Comparison of ENCODE assay signal across 8 cellular contexts in the genomic region with DNA sequence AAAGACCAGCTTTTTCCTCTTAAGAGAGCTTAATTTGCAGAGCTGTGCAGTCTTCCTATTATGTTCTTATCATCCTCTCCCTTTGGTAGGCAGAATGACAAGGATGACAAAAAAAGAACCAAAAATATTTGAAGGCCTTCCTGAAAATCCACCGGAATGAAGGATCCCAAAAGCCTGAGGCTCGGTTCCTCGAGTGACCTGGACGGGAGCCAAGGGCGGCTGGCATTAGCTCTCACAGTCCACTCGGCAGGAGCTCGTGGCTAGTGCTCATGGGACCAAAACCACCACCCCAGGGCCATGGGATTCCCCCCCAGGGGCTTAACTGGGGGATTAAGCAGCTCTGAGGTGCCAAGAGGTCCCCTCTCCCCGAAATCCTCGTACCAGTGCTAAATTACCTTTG. TPM values are rescaled to one million over a fixed set of nuclear protein-coding genes. Genes with fewer than 3 reads are reported as not detected.
DNase-seq lines count a peak whose midpoint lies in the region; ATAC-seq and TF ChIP-seq lines count a peak whose summit lies in the region.

No MANE protein-coding gene starts in this region.

- in situ Hi-C loops in transverse colon (cut with MboI; ENCODE audit: low pct_ligation_motif_present in 1 of 4, low pct_unique_long_range_greater_than_20kb in 1 of 4, low sequenced_read_pairs in 3 of 4): no loop called here

- TF ChIP-seq CTCF in left lung (IDR thresholded peaks at IDR 0.05) (no peak), transverse colon (IDR thresholded peaks at IDR 0.05) (no peak)

- peak overlapping the region; percentile 56 for H3K4me3 ChIP-seq in left lung
- peak overlapping the region in 3 of 4 donors; percentile 51 to 71 (median 53) for H3K4me3 ChIP-seq in transverse colon

- 27 to 67% methylated on average over 1 to 9 of the region's 9 CpGs for WGBS in transverse colon (ENCODE audit: low coverage in 1 of 2), 2 donors

- TF ChIP-seq POLR2A in transverse colon (IDR thresholded peaks at IDR 0.05): no peak

- DNase-seq in left lung (no peak), transverse colon (no peak), GM03348 (ENCODE audit: low spot score) (no peak), NCI-H2227 (lab: John Stamatoyannopoulos, UW; ENCODE audit: unreplicated experiment) (no peak), NCI-H1436 (lab: John Stamatoyannopoulos, UW) (no peak)

- intact Hi-C loops in left lung (cut with DNase I) (no loop called here), transverse colon (cut with DNase I; ENCODE audit: low total_unique reads) (no loop called here)

- peaks cover 13 to 31% of the 10 kb centered on the region in 2 donors for H3K27me3 ChIP-seq in left lung
- H3K27me3 ChIP-seq in transverse colon: peaks cover 30% of the 10 kb centered on the region

- TF ChIP-seq EP300 in transverse colon (IDR thresholded peaks at IDR 0.05; ENCODE audit: low read depth): no peak

- peak overlapping the region; percentile 38 for H3K27ac ChIP-seq in angular gyrus (ENCODE audit: low read depth, low read length)
- H3K27ac ChIP-seq in left lung: no peak overlapping the region
- no peak overlapping the region for H3K27ac ChIP-seq in transverse colon

- H3K4me1 ChIP-seq in left lung (peaks cover 7 to 15% of the 10 kb centered on the region in 2 donors), transverse colon (peaks cover 0 to 13% (median 10%) of the 10 kb centered on the region in 4 donors)

- H3K9me3 ChIP-seq in left lung (no peaks in the 10 kb centered on the region), transverse colon (no peaks in the 10 kb centered on the region)

- ATAC-seq in GM18867 (IDR thresholded peaks at IDR 0.05; ENCODE audit: unreplicated experiment) (peak; percentile 1), HG03066 (IDR thresholded peaks at IDR 0.05; ENCODE audit: low read depth, unreplicated experiment) (peak; percentile 4), left lung (no peak)

- H3K36me3 ChIP-seq in left lung: no peaks in the 10 kb centered on the region
- H3K36me3 ChIP-seq in transverse colon: no peaks in the 10 kb centered on the region

RNA-seq across cellular contexts. Expression of a gene that starts 0.6 kb away (rescaled TPM):
- total RNA-seq in left lung (10 to 100 TPM; 24.0 to 49.8 TPM), transverse colon (1 to 10 TPM; 2.0 to 3.7 (median 2.8) TPM)

Comparison
In these comparisons a context has a peak if more than half of its experiments do, and no peak if none do; other contexts are left out.
1. RNA of a gene that starts 0.6 kb away (total RNA-seq): 24.0 to 49.8 TPM in left lung; 2.0 to 3.7 TPM in transverse colon; every median in the first group is over 4 times any median in the second.